Comparison of ENCODE assay signal across 17 cellular contexts in the genomic region with DNA sequence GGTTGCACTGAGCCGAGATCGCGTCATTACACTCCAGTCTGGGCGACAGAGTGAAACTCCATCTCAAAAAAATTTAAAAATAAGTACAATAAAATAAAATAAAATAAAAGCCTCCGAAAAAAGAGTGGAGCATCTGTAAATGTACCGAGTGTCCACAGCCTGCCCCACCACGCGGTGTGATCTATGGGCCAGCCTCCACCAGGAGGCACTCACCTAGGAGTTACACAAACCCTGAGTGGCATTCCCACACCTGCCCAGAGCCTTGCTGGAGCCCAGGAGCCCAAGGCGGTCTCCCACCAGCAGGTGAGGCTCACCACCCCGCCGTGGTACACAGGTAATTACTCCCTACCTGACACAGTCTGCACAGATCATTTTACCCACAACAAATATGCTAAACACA.
"Had no signal": no experiment of that assay in that cellular context is flagged by ENCODE, and none has a peak within 500 bp of the region (broad histone marks: within the 10 kb centered on the region; RNA-seq: fewer than 3 reads in every experiment).

No MANE protein-coding gene starts in this region.

- DNase-seq: activated gamma-delta T cell treated with Interleukin-2 at 50 U/mL for 16 hours; activated T-cell treated with anti-CD3 and anti-CD28 coated beads, Interleukin-2, amount 50 U/mL, for 1 hour; aorta; brain microvascular endothelial cell; central memory CD4-positive, alpha-beta T cell; effector memory CD8-positive, alpha-beta T cell; head of caudate nucleus; hypothalamus; mammary epithelial cell; naive thymus-derived CD8-positive, alpha-beta T cell; retina; spleen; stimulated activated CD4-positive, alpha-beta T cell treated with anti-CD3 and anti-CD28 coated beads, Interleukin-4, amount 100 ng/mL, for 1 hour; stimulated activated naive CD4-positive, alpha-beta T cell; testis; upper lobe of left lung had no signal

- H3K36me3 ChIP-seq: brain microvascular endothelial cell, esophagus muscularis mucosa, spleen, upper lobe of left lung had no signal

- H3K27ac ChIP-seq: brain microvascular endothelial cell, esophagus muscularis mucosa, spleen, testis, upper lobe of left lung had no signal

- H3K4me1 ChIP-seq: spleen, testis, upper lobe of left lung had no signal

- H3K4me3 ChIP-seq: esophagus muscularis mucosa, spleen, testis, upper lobe of left lung had no signal

- H3K9me3 ChIP-seq: esophagus muscularis mucosa, spleen, testis, upper lobe of left lung had no signal

- H3K27me3 ChIP-seq: brain microvascular endothelial cell, esophagus muscularis mucosa, spleen, testis, upper lobe of left lung had no signal
